8 cellular contexts compared by ENCODE assay signal in the genomic region with DNA sequence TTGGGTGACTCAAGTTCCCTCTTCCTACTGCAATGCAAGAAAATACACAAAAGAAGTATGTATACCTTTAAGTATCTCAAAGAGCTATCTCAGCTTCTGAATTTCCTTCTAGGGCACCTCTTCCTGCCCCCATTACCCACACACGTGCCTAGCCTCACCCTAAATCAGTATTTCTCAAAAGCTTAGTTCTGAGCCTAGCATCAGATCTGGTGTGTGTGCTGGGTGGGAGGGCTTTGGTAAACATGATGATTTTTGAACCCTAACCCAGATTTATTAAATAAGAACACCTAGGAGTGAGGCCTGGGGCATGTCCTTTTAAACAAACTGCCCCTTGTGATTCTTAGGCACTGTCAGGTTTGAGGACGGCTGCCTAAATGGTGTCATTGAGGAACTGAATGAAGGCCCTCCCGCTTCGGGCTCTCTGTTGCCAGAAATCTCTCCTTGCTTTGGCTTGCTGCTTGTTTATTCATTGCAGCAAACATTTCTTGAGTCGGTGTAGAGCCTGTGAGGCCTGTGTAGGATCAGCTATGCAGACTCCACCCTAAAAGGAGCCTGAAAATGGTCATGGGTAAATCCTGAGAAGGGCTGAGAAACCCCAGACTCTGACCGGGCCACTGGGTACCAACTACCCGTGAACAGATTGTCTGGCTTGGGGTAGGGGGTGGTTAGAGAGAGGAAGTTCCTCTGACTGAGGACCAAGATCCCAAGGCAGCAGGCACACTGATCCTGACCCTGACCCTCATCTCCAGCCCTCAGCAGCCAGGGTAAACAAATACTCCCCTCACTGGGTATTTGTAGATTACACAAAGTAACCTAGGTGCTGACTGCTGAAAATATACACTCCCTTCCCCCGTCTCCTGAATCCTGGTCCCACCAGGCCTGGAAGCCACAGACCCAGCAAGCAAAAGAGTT. TPM values are rescaled to one million over a fixed set of nuclear protein-coding genes. Genes with fewer than 3 reads are reported as not detected.
DNase-seq lines count a peak whose midpoint lies in the region; ATAC-seq, FAIRE-seq and TF ChIP-seq lines count a peak whose summit lies in the region.

No MANE protein-coding gene starts in this region.

- WGBS in HepG2 (ENCODE audit: low lambda C conversion rate) = 16% methylated on average over 8 of the region's 8 CpGs

- H3K4me1 Mint-ChIP-seq in activated CD4-positive, alpha-beta T cell treated with anti-CD3 and anti-CD28 coated beads, Interleukin-2, amount 10 ng/mL, durations not matched to agents 7 days and 5 days = peaks cover 80% of the 10 kb centered on the region
- peaks cover 73% of the 10 kb centered on the region for H3K4me1 Mint-ChIP-seq in activated naive CD8-positive, alpha-beta T cell (ENCODE audit: low read depth)

- peaks cover 2% of the 10 kb centered on the region for H3K27me3 Mint-ChIP-seq in activated CD4-positive, alpha-beta T cell treated with anti-CD3 and anti-CD28 coated beads, Interleukin-2, amount 10 ng/mL, durations not matched to agents 7 days and 5 days
- H3K27me3 Mint-ChIP-seq in activated naive CD8-positive, alpha-beta T cell = no peaks in the 10 kb centered on the region

- no TSS peak for BruUV-seq in HepG2 (replicated peaks; lab: Mats Ljungman, UMichigan)

- H3K27ac ChIP-seq in HepG2 (ENCODE audit: extremely low read length, insufficient read depth, low read length) = peak overlapping the region; percentile 38
- H3K27ac ChIP-seq in temporal lobe (ENCODE audit: low read depth, low read length) = peak overlapping the region; percentile 76

- H3K79me2 ChIP-seq in HepG2 (ENCODE audit: insufficient read depth, low read length) = no peaks in the 10 kb centered on the region

- CTCF ChIA-PET in activated CD4-positive, alpha-beta T cell treated with anti-CD3 and anti-CD28 coated beads, Interleukin-2, amount 10 ng/mL, durations not matched to agents 7 days and 5 days (lab: Charles Lee) = interaction anchor here (0.8 to 1.6 kb wide), 5 partner anchors 8 to 72 kb away, joined by 3 to 5 read pairs (median 4); no protein-coding TSS in a partner anchor
- CTCF ChIA-PET in HepG2 (lab: Yijun Ruan, JAX; ENCODE audit: low intra/inter-chr PET ratio, low total read pairs) = no interaction called here

- H3K36me3 Mint-ChIP-seq in activated CD4-positive, alpha-beta T cell treated with anti-CD3 and anti-CD28 coated beads, Interleukin-2, amount 10 ng/mL, durations not matched to agents 7 days and 5 days (ENCODE audit: low read depth) = peaks cover 1% of the 10 kb centered on the region
- H3K36me3 Mint-ChIP-seq in activated naive CD8-positive, alpha-beta T cell = no peaks in the 10 kb centered on the region

- peak overlapping the region; percentile 77 for H3K4me3 Mint-ChIP-seq in activated CD4-positive, alpha-beta T cell treated with anti-CD3 and anti-CD28 coated beads, Interleukin-2, amount 10 ng/mL, durations not matched to agents 7 days and 5 days
- H3K4me3 Mint-ChIP-seq in activated naive CD8-positive, alpha-beta T cell = peak overlapping the region; percentile 92

- in situ Hi-C loops in HepG2 (cut with HindIII; ENCODE audit: extremely low pct_ligation_motif_present, low pct_unique_long_range_greater_than_20kb) = no loop called here

- peaks cover 89% of the 10 kb centered on the region for H3K4me1 ChIP-seq in HepG2 (ENCODE audit: insufficient read depth, low read length)

- peaks cover 0 to 22% of the 10 kb centered on the region in 2 experiments; a peak in 3 of 5 replicates for H3K27me3 ChIP-seq in HepG2 (ENCODE audit: control insufficient read depth in 1 of 2, insufficient read depth in 2 of 2, low read length in 2 of 2)

- H4K20me1 ChIP-seq in HepG2 (ENCODE audit: insufficient read depth, low read length) = no peaks in the 10 kb centered on the region

- H3K4me3 ChIP-seq in HepG2 (replicated peaks in 1 of 3; ENCODE audit: insufficient read depth in 1 of 3, low read depth in 2 of 3, low read length in 3 of 3) = peak overlapping the region; percentile 3 to 89 (median 8); a peak in 3 of 6 replicates

- peak; percentile 12 for DNase-seq in activated CD4-positive, alpha-beta T cell treated with anti-CD3 and anti-CD28 coated beads, Interleukin-2, amount 10 ng/mL, durations not matched to agents 7 days and 5 days
- no peak for DNase-seq in activated CD4-positive, alpha-beta T cell treated with anti-CD3 and anti-CD28 coated beads, Interleukin-2, amount 50 U/mL, for 4 hours
- DNase-seq in HepG2 (ENCODE audit: low spot score) (peak; percentile 74), HT-29 (ENCODE audit: low spot score) (no peak), NCI-H345 treated with DMSO at 0.1 percent for 48 hours (lab: John Stamatoyannopoulos, UW; ENCODE audit: unreplicated experiment) (no peak)

- peak overlapping the region; percentile 86 for H3K27ac Mint-ChIP-seq in activated CD4-positive, alpha-beta T cell treated with anti-CD3 and anti-CD28 coated beads, Interleukin-2, amount 10 ng/mL, durations not matched to agents 7 days and 5 days
- H3K27ac Mint-ChIP-seq in activated naive CD8-positive, alpha-beta T cell = peak overlapping the region; percentile 94

- H3K9ac ChIP-seq in HepG2 (ENCODE audit: insufficient read depth, low read depth, low read length) = peak overlapping the region; percentile 44

- no peak for TF ChIP-seq POLR2A in HepG2 (IDR thresholded peaks at IDR 0.05; ENCODE audit: insufficient read depth in 1 of 2, low read depth in 2 of 2, low read length in 2 of 2)

- TF ChIP-seq CTCF in HepG2 (CRISPR knock-in tag; IDR thresholded peaks at IDR 0.05) = no peak

- TF ChIP-seq RAD21 in HepG2 (CRISPR knock-in tag; IDR thresholded peaks at IDR 0.05) = no peak

- ATAC-seq in HepG2 = peak; percentile 31
- ATAC-seq in HG03159 (IDR thresholded peaks at IDR 0.05; ENCODE audit: unreplicated experiment) = no peak

- no peaks in the 10 kb centered on the region for H3K9me3 Mint-ChIP-seq in activated CD4-positive, alpha-beta T cell treated with anti-CD3 and anti-CD28 coated beads, Interleukin-2, amount 10 ng/mL, durations not matched to agents 7 days and 5 days
- H3K9me3 Mint-ChIP-seq in activated naive CD8-positive, alpha-beta T cell (ENCODE audit: low read depth) = no peaks in the 10 kb centered on the region

- FAIRE-seq in HepG2 (lab: Jason Lieb, UNC) = peak; percentile 56

- intact Hi-C loops in HepG2 (cut with micrococcal nuclease; ENCODE audit: unreplicated experiment) = loop anchor here (2.0 to 10.0 kb wide), 2 partner anchors 21 to 53 kb away; no protein-coding TSS in a partner anchor

- TF ChIP-seq EP300 in HepG2 (IDR thresholded peaks at IDR 0.05; ENCODE audit: low read depth in 2 of 2, low read length in 2 of 2) (peak in 1 of 2 experiments; percentile 67; a peak in 1 of 4 replicates), HepG2 (CRISPR knock-in tag; IDR thresholded peaks at IDR 0.05; ENCODE audit: borderline replicate concordance) (no peak)

- peak overlapping the region; percentile 96 for H3K4me2 ChIP-seq in HepG2 (ENCODE audit: low read depth, low read length)

- H2AFZ ChIP-seq in HepG2 (ENCODE audit: low read length) = no peak overlapping the region

- POLR2A ChIA-PET in activated CD4-positive, alpha-beta T cell treated with anti-CD3 and anti-CD28 coated beads, Interleukin-2, amount 10 ng/mL, durations not matched to agents 7 days and 5 days (lab: Charles Lee) = interaction anchor here (0.7 kb wide), 1 partner anchor 37 kb away, joined by 3 read pairs; no protein-coding TSS in a partner anchor
- POLR2A ChIA-PET in HepG2 (lab: Yijun Ruan, JAX) = interaction anchor here (0.8 to 8.9 kb wide), 3 partner anchors 10 to 82 kb away, joined by 3 to 146 read pairs (median 3); no protein-coding TSS in a partner anchor

- no peaks in the 10 kb centered on the region for H3K9me3 ChIP-seq in HepG2 (ENCODE audit: low read length)

- no peaks in the 10 kb centered on the region for H3K36me3 ChIP-seq in HepG2 (replicated peaks in 1 of 2; ENCODE audit: control insufficient read depth in 1 of 2, insufficient read depth in 2 of 2, low read length in 2 of 2)

TF ChIP-seq in HepG2, 621 proteins besides CTCF, POLR2A, EP300 and RAD21 (continues in another document):
- no peak for TF ChIP-seq TEAD3 (CRISPR knock-in tag; optimal IDR thresholded peaks at IDR 0.05; ENCODE audit: borderline replicate concordance)
- TF ChIP-seq ZNF841 (CRISPR knock-in tag; IDR thresholded peaks at IDR 0.05; ENCODE audit: borderline replicate concordance) = no peak
- TF ChIP-seq, protein P1, sequence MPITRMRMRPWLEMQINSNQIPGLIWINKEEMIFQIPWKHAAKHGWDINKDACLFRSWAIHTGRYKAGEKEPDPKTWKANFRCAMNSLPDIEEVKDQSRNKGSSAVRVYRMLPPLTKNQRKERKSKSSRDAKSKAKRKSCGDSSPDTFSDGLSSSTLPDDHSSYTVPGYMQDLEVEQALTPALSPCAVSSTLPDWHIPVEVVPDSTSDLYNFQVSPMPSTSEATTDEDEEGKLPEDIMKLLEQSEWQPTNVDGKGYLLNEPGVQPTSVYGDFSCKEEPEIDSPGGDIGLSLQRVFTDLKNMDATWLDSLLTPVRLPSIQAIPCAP (CRISPR knock-in tag; IDR thresholded peaks at IDR 0.05; ENCODE audit: low read depth) = no peak

RNA-seq across cellular contexts. Expression of gene IL6R, which starts 3.0 kb away (rescaled TPM):
- 1 to 10 TPM; 9.1 to 9.3 TPM for total RNA-seq in activated CD4-positive, alpha-beta T cell treated with anti-CD3 and anti-CD28 coated beads, Interleukin-2, amount 10 ng/mL, durations not matched to agents 7 days and 5 days
- total RNA-seq in HepG2 (2016; rRNA removed; fragmentation: Illumina TruSeq; extraction: Trizol) = 3.5 and 5.0 TPM in 2 replicates
- total RNA-seq in HepG2 (2016; cell fraction: cytosol; rRNA removed; fragmentation: Illumina TruSeq; extraction: Trizol; ENCODE audit: low read depth) = 0.71 and 0.91 TPM in 2 replicates
- 1.9 and 4.6 TPM in 2 replicates for total RNA-seq in HepG2 (2016; cell fraction: insoluble cytoplasmic fraction; rRNA removed; fragmentation: Illumina TruSeq; extraction: Trizol)
- total RNA-seq in HepG2 (2016; cell fraction: membrane; rRNA removed; fragmentation: Illumina TruSeq; extraction: Trizol) = 1.2 and 1.3 TPM in 2 replicates
- total RNA-seq in HepG2 (2016; cell fraction: nucleus; rRNA removed; fragmentation: Illumina TruSeq; extraction: Trizol) = 3.7 and 4.0 TPM in 2 replicates
- 24.5 and 30.5 TPM in 2 replicates for polyA plus RNA-seq in HepG2 (2011; rRNA removed)
- 15.2 and 20.2 TPM in 2 replicates for polyA plus RNA-seq in HepG2 (2011; cell fraction: cytosol; rRNA removed)
- polyA plus RNA-seq in HepG2 (2011; cell fraction: nucleus; rRNA removed) = 15.9 and 16.7 TPM in 2 replicates
- polyA plus RNA-seq in HepG2 (2012) = 13.7 and 18.5 TPM in 2 replicates
- 0.28 and 0.32 TPM in 2 replicates for polyA plus RNA-seq in HepG2 (2016; cell fraction: cytosol; fragmentation: Illumina TruSeq; extraction: Trizol; ENCODE audit: low read depth)
- polyA plus RNA-seq in HepG2 (2016; cell fraction: insoluble cytoplasmic fraction; fragmentation: Illumina TruSeq; extraction: Trizol; ENCODE audit: low read depth) = 1.4 and 2.1 TPM in 2 replicates
- polyA plus RNA-seq in HepG2 (2016; cell fraction: membrane; fragmentation: Illumina TruSeq; extraction: Trizol; ENCODE audit: low read depth) = 0.60 and 0.65 TPM in 2 replicates
- polyA plus RNA-seq in HepG2 (2016; cell fraction: nucleus; fragmentation: Illumina TruSeq; extraction: Trizol; ENCODE audit: insufficient read depth, low read depth) = 4.0 and 4.9 TPM in 2 replicates
- polyA minus RNA-seq in HepG2 (2011; rRNA and poly(A)+ RNA removed; ENCODE audit: low replicate concordance) = 13.3 and 63.4 TPM in 2 replicates
- polyA minus RNA-seq in HepG2 (2011; cell fraction: cytosol; rRNA and poly(A)+ RNA removed) = 10.3 and 13.7 TPM in 2 replicates
- polyA minus RNA-seq in HepG2 (2011; cell fraction: nucleus; rRNA and poly(A)+ RNA removed) = 13.4 and 13.8 TPM in 2 replicates
- total RNA-seq in temporal lobe = 3.7 TPM
- 3.1 and 4.4 TPM in 2 replicates for total RNA-seq in HT-29 (2014; rRNA removed; shearing (Covaris generic))

Comparison
In these comparisons a context has a peak if more than half of its experiments do, and no peak if none do; other contexts are left out.
1. DNase-seq: peak in activated CD4-positive, alpha-beta T cell treated with anti-CD3 and anti-CD28 coated beads, Interleukin-2, amount 10 ng/mL, durations not matched to agents 7 days and 5 days (single experiment) and HepG2 (single experiment); none in activated CD4-positive, alpha-beta T cell treated with anti-CD3 and anti-CD28 coated beads, Interleukin-2, amount 50 U/mL, for 4 hours (0 of 2), HT-29 (single experiment) and NCI-H345 treated with DMSO at 0.1 percent for 48 hours (single experiment).